1 cellular context compared by ENCODE assay signal in genomic region chr20:62138912-62139311, GRCh38.
TF ChIP-seq lines count a peak whose summit lies in the region.

No MANE protein-coding gene starts in this region.

TF ChIP-seq in HepG2, 621 proteins besides CTCF, POLR2A, EP300 and RAD21:
- TF ChIP-seq PBX2 (CRISPR knock-in tag; IDR thresholded peaks at IDR 0.05) (no peak), IRF9 (CRISPR knock-in tag; IDR thresholded peaks at IDR 0.05; ENCODE audit: borderline replicate concordance) (0 out of 2 replicates have a peak, but pooled peaks have one; percentile 18), PAX8 (CRISPR knock-in tag; IDR thresholded peaks at IDR 0.05; ENCODE audit: borderline replicate concordance) (no peak), PLRG1 (conservative IDR thresholded peaks at IDR 0.05) (no peak), SAP130 (CRISPR knock-in tag; IDR thresholded peaks at IDR 0.05; ENCODE audit: low read depth) (no peak), GMEB2 (CRISPR knock-in tag; IDR thresholded peaks at IDR 0.05; ENCODE audit: low read depth) (no peak), SAFB2 (CRISPR knock-in tag; IDR thresholded peaks at IDR 0.05; ENCODE audit: borderline replicate concordance, low read depth) (no peak), CEBPB (IDR thresholded peaks at IDR 0.05; ENCODE audit: borderline replicate concordance, low read depth, low read length) (no peak), PCBP2 (optimal IDR thresholded peaks at IDR 0.05; ENCODE audit: low read depth, low read length, poor library complexity, severe bottlenecking) (no peak), PAXIP1 (CRISPR knock-in tag; conservative IDR thresholded peaks at IDR 0.05) (no peak), ZNF20 (CRISPR knock-in tag; IDR thresholded peaks at IDR 0.05) (no peak), GTF2F1 (IDR thresholded peaks at IDR 0.05; ENCODE audit: low read length) (no peak), ZXDC (CRISPR knock-in tag; IDR thresholded peaks at IDR 0.05) (0 out of 2 replicates have a peak, but pooled peaks have one; percentile 57), ZNF616 (CRISPR knock-in tag; IDR thresholded peaks at IDR 0.05; ENCODE audit: low read depth) (no peak), POLR2AphosphoS5 (IDR thresholded peaks at IDR 0.05; ENCODE audit: low read depth, low read length) (peak; percentile 5; the same call in 1 of the 2 replicates), GMEB1 (CRISPR knock-in tag; IDR thresholded peaks at IDR 0.05; ENCODE audit: borderline replicate concordance) (no peak), PHF21A (CRISPR knock-in tag; IDR thresholded peaks at IDR 0.05) (0 out of 2 replicates have a peak, but pooled peaks have one; percentile 42), ZNF124 (CRISPR knock-in tag; IDR thresholded peaks at IDR 0.05) (no peak), CENPT (CRISPR knock-in tag; IDR thresholded peaks at IDR 0.05; ENCODE audit: low read depth) (no peak), ZNF607 (CRISPR knock-in tag; IDR thresholded peaks at IDR 0.05; ENCODE audit: borderline replicate concordance) (no peak), ZNF512B (CRISPR knock-in tag; IDR thresholded peaks at IDR 0.05; ENCODE audit: borderline replicate concordance) (no peak), ZNF790 (CRISPR knock-in tag; IDR thresholded peaks at IDR 0.05; ENCODE audit: borderline replicate concordance) (no peak), NR0B2 (CRISPR knock-in tag; IDR thresholded peaks at IDR 0.05) (0 out of 2 replicates have a peak, but pooled peaks have one; percentile 6), RBM22 (optimal IDR thresholded peaks at IDR 0.05; ENCODE audit: low read length) (peak; percentile 57), ZNF282 (IDR thresholded peaks at IDR 0.05; ENCODE audit: partially characterized antibody) (no peak), RBFOX2 (IDR thresholded peaks at IDR 0.05; ENCODE audit: low read depth, low read length) (no peak), ZNF264 (CRISPR knock-in tag; IDR thresholded peaks at IDR 0.05) (no peak), RFX3 (CRISPR knock-in tag; IDR thresholded peaks at IDR 0.05) (no peak), GPN1 (CRISPR knock-in tag; IDR thresholded peaks at IDR 0.05; ENCODE audit: borderline replicate concordance) (no peak)
